ENCODE assay signal across 16 cellular contexts in the genomic region with DNA sequence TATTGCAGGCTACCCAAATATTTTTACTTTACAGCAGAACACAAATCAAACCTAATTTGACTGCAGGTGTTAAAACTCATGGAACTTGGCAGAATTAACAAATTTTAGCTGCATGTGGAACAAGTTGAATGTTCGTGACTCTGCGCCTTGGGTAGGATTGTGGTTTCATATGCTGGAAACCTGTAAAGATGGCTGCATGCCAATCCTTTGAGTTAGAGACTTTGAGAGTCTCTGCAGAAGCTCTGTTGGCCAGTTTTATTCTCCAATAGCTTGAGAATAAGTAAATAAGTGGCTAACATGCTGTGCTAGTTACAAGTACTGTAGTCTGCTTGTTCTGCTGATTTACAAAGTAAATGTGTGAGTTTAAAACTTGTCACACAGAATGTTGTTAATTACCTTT.
DNase-seq lines count a peak whose midpoint lies in the region; ATAC-seq lines count a peak whose summit lies in the region.
"Had no signal": no experiment of that assay in that cellular context is flagged by ENCODE, and none has a peak within 500 bp of the region (broad histone marks: within the 10 kb centered on the region; RNA-seq: fewer than 3 reads in every experiment).

No MANE protein-coding gene starts in this region.

- intact Hi-C loops in head of caudate nucleus (cut with DNase I) = no loop called here

- CTCF ChIA-PET in activated CD8-positive, alpha-beta memory T cell treated with anti-CD3 and anti-CD28 coated beads, Interleukin-2, amount 10 ng/mL, durations not matched to agents 7 days and 5 days (lab: Charles Lee) = no interaction called here

- H3K36me3 Mint-ChIP-seq in activated CD8-positive, alpha-beta memory T cell treated with anti-CD3 and anti-CD28 coated beads, Interleukin-2, amount 10 ng/mL, durations not matched to agents 7 days and 5 days = peaks cover 2% of the 10 kb centered on the region
- H3K36me3 Mint-ChIP-seq: natural killer cell treated with Interleukin-12 subunit alpha and Interleukin-12 subunit beta and Interleukin-15 and Interleukin-18, amount 100 ng/mL, for 72 hours; WTC11 had no signal

- no peaks in the 10 kb centered on the region for H3K27me3 Mint-ChIP-seq in activated CD8-positive, alpha-beta memory T cell treated with anti-CD3 and anti-CD28 coated beads, Interleukin-2, amount 10 ng/mL, durations not matched to agents 7 days and 5 days

- no peak overlapping the region for H3K27ac Mint-ChIP-seq in activated CD8-positive, alpha-beta memory T cell treated with anti-CD3 and anti-CD28 coated beads, Interleukin-2, amount 10 ng/mL, durations not matched to agents 7 days and 5 days
- H3K27ac Mint-ChIP-seq: natural killer cell treated with Interleukin-12 subunit alpha and Interleukin-12 subunit beta and Interleukin-15 and Interleukin-18, amount 100 ng/mL, for 72 hours; WTC11 had no signal

- DNase-seq in activated CD8-positive, alpha-beta memory T cell treated with anti-CD3 and anti-CD28 coated beads, Interleukin-2, amount 50 U/mL, for 1 hour (ENCODE audit: extremely low read depth) = peak; percentile 10
- no peak for DNase-seq in activated CD8-positive, alpha-beta memory T cell treated with anti-CD3 and anti-CD28 coated beads, Interleukin-2, amount 10 ng/mL, durations not matched to agents 7 days and 5 days
- DNase-seq in HT1080 (ENCODE audit: low read depth) (peak; percentile 42), non-pigmented ciliary epithelial cell (ENCODE audit: low read depth) (peak; percentile 9), head of caudate nucleus (no peak)
- peak; percentile 7 for DNase-seq in activated gamma-delta T cell treated with anti-CD3 and anti-CD28 coated beads, Interleukin-2, amount 50 U/mL, for 16 hours (ENCODE audit: low read depth)
- no peak for DNase-seq in activated effector memory CD4-positive, alpha-beta T cell treated with anti-CD3 and anti-CD28 coated beads, Interleukin-2, amount 50 U/mL, for 16 hours
- DNase-seq: caudate nucleus; GOT3; NCI-H1048; NCI-H774; right cardiac atrium; stimulated activated CD4-positive, alpha-beta T cell treated with anti-CD3 and anti-CD28 coated beads, Interleukin-2, amount 100 ng/mL, for 48 hours had no signal

- ATAC-seq in activated CD8-positive, alpha-beta memory T cell treated with anti-CD3 and anti-CD28 coated beads, Interleukin-2, amount 10 ng/mL, durations not matched to agents 7 days and 5 days = no peak
- ATAC-seq in HG03039 (IDR thresholded peaks at IDR 0.05; ENCODE audit: unreplicated experiment) = no peak
- ATAC-seq: natural killer cell treated with Interleukin-12 subunit alpha and Interleukin-12 subunit beta and Interleukin-15 and Interleukin-18, amount 100 ng/mL, for 72 hours; right cardiac atrium; WTC11 had no signal

- no peak overlapping the region for H3K4me3 Mint-ChIP-seq in activated CD8-positive, alpha-beta memory T cell treated with anti-CD3 and anti-CD28 coated beads, Interleukin-2, amount 10 ng/mL, durations not matched to agents 7 days and 5 days
- H3K4me3 Mint-ChIP-seq: natural killer cell treated with Interleukin-12 subunit alpha and Interleukin-12 subunit beta and Interleukin-15 and Interleukin-18, amount 100 ng/mL, for 72 hours; WTC11 had no signal

- H3K4me1 Mint-ChIP-seq in activated CD8-positive, alpha-beta memory T cell treated with anti-CD3 and anti-CD28 coated beads, Interleukin-2, amount 10 ng/mL, durations not matched to agents 7 days and 5 days = no peaks in the 10 kb centered on the region
- H3K4me1 Mint-ChIP-seq: WTC11 had no signal

- H3K9me3 Mint-ChIP-seq in activated CD8-positive, alpha-beta memory T cell treated with anti-CD3 and anti-CD28 coated beads, Interleukin-2, amount 10 ng/mL, durations not matched to agents 7 days and 5 days (ENCODE audit: low read depth) = peaks cover 4% of the 10 kb centered on the region
- H3K9me3 Mint-ChIP-seq: natural killer cell treated with Interleukin-12 subunit alpha and Interleukin-12 subunit beta and Interleukin-15 and Interleukin-18, amount 100 ng/mL, for 72 hours; WTC11 had no signal

Comparison
In these comparisons a context has a peak if more than half of its experiments do, and no peak if none do; other contexts are left out.
1. DNase-seq: peak in activated CD8-positive, alpha-beta memory T cell treated with anti-CD3 and anti-CD28 coated beads, Interleukin-2, amount 50 U/mL, for 1 hour (single experiment), HT1080 (single experiment), activated gamma-delta T cell treated with anti-CD3 and anti-CD28 coated beads, Interleukin-2, amount 50 U/mL, for 16 hours (single experiment) and non-pigmented ciliary epithelial cell (single experiment); none in activated CD8-positive, alpha-beta memory T cell treated with anti-CD3 and anti-CD28 coated beads, Interleukin-2, amount 10 ng/mL, durations not matched to agents 7 days and 5 days (single experiment), head of caudate nucleus (0 of 42) and activated effector memory CD4-positive, alpha-beta T cell treated with anti-CD3 and anti-CD28 coated beads, Interleukin-2, amount 50 U/mL, for 16 hours (single experiment).